In the genomic region with DNA sequence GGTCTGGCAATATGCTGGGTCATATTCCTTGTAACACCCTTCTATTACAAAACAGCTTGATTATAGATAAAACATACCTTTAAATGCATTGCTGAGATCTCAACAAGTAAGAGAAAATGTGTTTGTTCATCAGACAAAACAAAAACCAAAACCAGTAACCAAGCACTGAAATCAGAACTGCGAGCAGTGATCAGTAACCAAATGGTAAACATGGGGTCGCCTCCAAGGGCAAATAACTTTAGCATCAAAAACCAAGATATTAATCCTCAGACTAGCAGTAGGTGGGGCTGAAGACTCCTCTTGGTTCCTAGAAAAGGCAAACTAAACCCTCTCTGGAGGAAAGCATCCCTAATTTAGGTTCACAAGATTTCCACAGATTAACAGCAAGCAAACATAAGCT, we compare ENCODE assay signal across 22 cellular contexts. TPM values are rescaled to one million over a fixed set of nuclear protein-coding genes. Genes with fewer than 3 reads are reported as not detected.
DNase-seq lines count a peak whose midpoint lies in the region; ATAC-seq, FAIRE-seq and TF ChIP-seq lines count a peak whose summit lies in the region.
"Had no signal": no experiment of that assay in that cellular context is flagged by ENCODE, and none has a peak within 500 bp of the region (broad histone marks: within the 10 kb centered on the region; RNA-seq: fewer than 3 reads in every experiment).

No MANE protein-coding gene starts in this region.

- no peak overlapping the region for H3K4me2 ChIP-seq in osteoblast (ENCODE audit: insufficient read depth, low read length)
- H3K4me2 ChIP-seq: A549, KMS-11 had no signal

- H3K27me3 ChIP-seq in osteoblast (ENCODE audit: insufficient read depth, low read length) = no peaks in the 10 kb centered on the region

- no peaks in the 10 kb centered on the region for H3K4me1 ChIP-seq in osteoblast (ENCODE audit: insufficient read depth, low read length)
- H3K4me1 ChIP-seq: A549 had no signal

- H4K20me1 ChIP-seq in osteoblast (ENCODE audit: insufficient read depth, low read length) = no peaks in the 10 kb centered on the region

- ATAC-seq in HG03354 (IDR thresholded peaks at IDR 0.05; ENCODE audit: poor library complexity, severe bottlenecking, unreplicated experiment) = peak; percentile 47
- ATAC-seq: A549, HCT116 had no signal

- no peak overlapping the region for H3K4me3 ChIP-seq in osteoblast (ENCODE audit: insufficient read depth, low read length)
- H3K4me3 ChIP-seq: A549 had no signal

- no peaks in the 10 kb centered on the region for H3K79me2 ChIP-seq in osteoblast (ENCODE audit: insufficient read depth, low read length)

- H2AFZ ChIP-seq in osteoblast (ENCODE audit: low read length) = no peak overlapping the region

- no peaks in the 10 kb centered on the region for H3K36me3 ChIP-seq in osteoblast (ENCODE audit: insufficient read depth, low read length)

- TF ChIP-seq CTCF in osteoblast (IDR thresholded peaks at IDR 0.05; ENCODE audit: extremely low read depth, low read depth, low read length) = no peak

- DNase-seq in NCI-H82 (lab: John Stamatoyannopoulos, UW) = peak; percentile 9
- no peak for DNase-seq in NCI-H82 treated with DMSO at 0.1 percent for 48 hours (lab: John Stamatoyannopoulos, UW; ENCODE audit: unreplicated experiment)
- no peak for DNase-seq in GM19239 (ENCODE audit: insufficient read length, low spot score)
- DNase-seq in osteoblast (ENCODE audit: insufficient read length, low spot score, missing footprints) = peak; percentile 29
- DNase-seq in T1000 (lab: John Stamatoyannopoulos, UW) = no peak
- no peak for DNase-seq in central memory CD4-positive, alpha-beta T cell
- DNase-seq in stimulated activated CD4-positive, alpha-beta T cell treated with anti-CD3 and anti-CD28 coated beads, Interleukin-1b, Interleukin-23, amount 100 ng/mL, for 48 hours = no peak
- DNase-seq: AML-193; Calu3; CD4-positive, alpha-beta T cell; DMS79 treated with DMSO at 0.1 percent for 48 hours; GF-D8; GOT3; H7; HFFc6 had no signal

- no peaks in the 10 kb centered on the region for H3K9me3 ChIP-seq in osteoblast (ENCODE audit: low read depth, low read length)
- H3K9me3 ChIP-seq: A549 had no signal

- H3K27ac ChIP-seq in osteoblast (ENCODE audit: low read depth, low read length) = no peak overlapping the region
- H3K27ac ChIP-seq: 22Rv1, A549, C4-2B, KMS-11 had no signal

- FAIRE-seq in GM19239 (lab: Jason Lieb, UNC) = peak; percentile 81
- FAIRE-seq: A549 had no signal

RNA-seq across cellular contexts. Expression of a gene that starts 6.6 kb away (rescaled TPM):
- total RNA-seq in osteoblast = 0.29 and 0.72 TPM in 2 replicates
- total RNA-seq: HT-29 had no signal

RNA-seq across cellular contexts. Expression of a gene that starts 21.1 kb away (rescaled TPM):
- 53.6 and 63.9 TPM in 2 replicates for total RNA-seq in osteoblast

RNA-seq across cellular contexts. Expression of a gene that starts 41.3 kb away (rescaled TPM):
- total RNA-seq in osteoblast = 2.2 and 3.5 TPM in 2 replicates
- total RNA-seq: CD4-positive, alpha-beta T cell had no signal

Comparison
In these comparisons a context has a peak if more than half of its experiments do, and no peak if none do; other contexts are left out.
1. DNase-seq: peak in NCI-H82 (single experiment) and osteoblast (single experiment); none in NCI-H82 treated with DMSO at 0.1 percent for 48 hours (single experiment), GM19239 (single experiment), T1000 (single experiment), central memory CD4-positive, alpha-beta T cell (single experiment) and stimulated activated CD4-positive, alpha-beta T cell treated with anti-CD3 and anti-CD28 coated beads, Interleukin-1b, Interleukin-23, amount 100 ng/mL, for 48 hours (single experiment).